Comparison of ENCODE assay signal across 9 cellular contexts in the genomic region with DNA sequence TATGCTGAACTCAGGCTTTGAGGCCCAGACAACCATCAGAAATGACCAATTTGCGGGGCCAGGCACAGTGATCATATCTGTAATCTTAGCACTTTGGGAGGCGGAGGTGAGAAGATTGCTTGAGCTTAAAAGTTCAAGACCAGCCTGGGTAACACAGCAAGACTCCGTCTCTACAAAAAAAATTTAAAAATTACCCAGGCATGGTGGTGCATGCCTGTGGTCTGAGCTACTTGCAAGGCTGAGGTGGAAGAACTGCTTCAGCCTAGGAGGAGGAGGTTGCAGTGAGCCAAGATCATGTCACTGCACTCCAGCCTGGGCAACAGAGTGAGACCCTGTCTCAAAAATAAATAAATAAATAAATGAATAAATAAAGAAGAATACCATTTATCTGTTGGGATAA.
"Had no signal": no experiment of that assay in that cellular context is flagged by ENCODE, and none has a peak within 500 bp of the region (broad histone marks: within the 10 kb centered on the region; RNA-seq: fewer than 3 reads in every experiment).

No MANE protein-coding gene starts in this region.

- H3K4me3 ChIP-seq: testis had no signal

- DNase-seq: activated CD4-positive, alpha-beta T cell treated with anti-CD3 and anti-CD28 coated beads for 36 hours; activated naive CD4-positive, alpha-beta T cell treated with anti-CD3 and anti-CD28 coated beads for 36 hours; dermis blood vessel endothelial cell; stimulated activated CD4-positive, alpha-beta T cell treated with anti-CD3 and anti-CD28 coated beads, Interleukin-4, amount 100 ng/mL, for 4 hours; stimulated activated naive CD8-positive, alpha-beta T cell treated with anti-CD3 and anti-CD28 coated beads, Interleukin-15, amount 100 ng/mL, for 72 hours; T-cell; testis had no signal

- H3K9me3 ChIP-seq: testis had no signal

- H3K27ac ChIP-seq: testis had no signal

- ATAC-seq: activated CD4-positive, alpha-beta T cell treated with anti-CD3 and anti-CD28 coated beads for 36 hours; activated T-helper 17 cell treated with anti-CD3 and anti-CD28 coated beads, Interleukin-2, amount 50 U/mL, for 72 hours; esophagus mucosa; stimulated activated naive CD8-positive, alpha-beta T cell treated with anti-CD3 and anti-CD28 coated beads, Interleukin-15, amount 100 ng/mL, for 72 hours; T-cell had no signal

- H3K27me3 ChIP-seq: testis had no signal
